In genomic region chr7:112206238-112207105, GRCh38 we compare ENCODE assay signal across 8 cellular contexts. TPM values are rescaled to one million over a fixed set of nuclear protein-coding genes. Genes with fewer than 3 reads are reported as not detected.
DNase-seq lines count a peak whose midpoint lies in the region; ATAC-seq lines count a peak whose summit lies in the region.

Gene DOCK4, minus strand, starts transcription at chr7:112206399. Its CDS starts 261 bp downstream, at chr7:112206138.
Gene ZNF277, plus strand, starts transcription at chr7:112206695. Its CDS starts 22 bp downstream, at chr7:112206717.

- DNase-seq in C1 segment of cervical spinal cord (lab: John Stamatoyannopoulos, UW), result peak; percentile 93 to 100 (median 99)
- peak; percentile 99 for DNase-seq in NCI-H526 treated with DMSO at 0.1 percent for 48 hours (lab: John Stamatoyannopoulos, UW)
- DNase-seq in activated CD4-positive, alpha-beta T cell treated with anti-CD3 and anti-CD28 coated beads, Interleukin-2, amount 10 ng/mL, durations not matched to agents 7 days and 5 days, result peak; percentile 99
- DNase-seq in dedifferentiated amniotic fluid mesenchymal stem cell (ENCODE audit: extremely low spot score), result peak; percentile 99
- peak; percentile 100 for DNase-seq in left kidney (ENCODE audit: low read depth, low spot score)
- peak; percentile 99 for DNase-seq in stimulated activated CD4-positive, alpha-beta T cell treated with anti-CD3 and anti-CD28 coated beads, Interleukin-1b, Interleukin-23, amount 100 ng/mL, for 48 hours

- CTCF ChIA-PET in activated CD4-positive, alpha-beta T cell treated with anti-CD3 and anti-CD28 coated beads, Interleukin-2, amount 10 ng/mL, durations not matched to agents 7 days and 5 days (lab: Charles Lee), result no interaction called here

- peaks cover 2% of the 10 kb centered on the region for H3K36me3 Mint-ChIP-seq in activated CD4-positive, alpha-beta T cell treated with anti-CD3 and anti-CD28 coated beads, Interleukin-2, amount 10 ng/mL, durations not matched to agents 7 days and 5 days (ENCODE audit: low read depth)

- H3K27ac Mint-ChIP-seq in activated CD4-positive, alpha-beta T cell treated with anti-CD3 and anti-CD28 coated beads, Interleukin-2, amount 10 ng/mL, durations not matched to agents 7 days and 5 days, result peak within 1 kb of the TSS; percentile 92

- peaks cover 33% of the 10 kb centered on the region for H3K4me1 Mint-ChIP-seq in activated CD4-positive, alpha-beta T cell treated with anti-CD3 and anti-CD28 coated beads, Interleukin-2, amount 10 ng/mL, durations not matched to agents 7 days and 5 days

- H3K27me3 Mint-ChIP-seq in activated CD4-positive, alpha-beta T cell treated with anti-CD3 and anti-CD28 coated beads, Interleukin-2, amount 10 ng/mL, durations not matched to agents 7 days and 5 days, result peaks cover 31% of the 10 kb centered on the region

- POLR2A ChIA-PET in activated CD4-positive, alpha-beta T cell treated with anti-CD3 and anti-CD28 coated beads, Interleukin-2, amount 10 ng/mL, durations not matched to agents 7 days and 5 days (lab: Charles Lee), result interaction anchor here (0.5 kb wide), 1 partner anchor 113 kb away, joined by 9 read pairs; no protein-coding TSS in a partner anchor

- H3K9me3 Mint-ChIP-seq in activated CD4-positive, alpha-beta T cell treated with anti-CD3 and anti-CD28 coated beads, Interleukin-2, amount 10 ng/mL, durations not matched to agents 7 days and 5 days, result no peaks in the 10 kb centered on the region

- H3K4me3 Mint-ChIP-seq in activated CD4-positive, alpha-beta T cell treated with anti-CD3 and anti-CD28 coated beads, Interleukin-2, amount 10 ng/mL, durations not matched to agents 7 days and 5 days, result peak within 1 kb of the TSS; percentile 90

- ATAC-seq in GM19351 (IDR thresholded peaks at IDR 0.05; ENCODE audit: unreplicated experiment) (peak; percentile 87), HG03520 (IDR thresholded peaks at IDR 0.05; ENCODE audit: unreplicated experiment) (peak; percentile 92)

RNA-seq across cellular contexts. Expression of gene DOCK4, which starts in this region (rescaled TPM):
- total RNA-seq in activated CD4-positive, alpha-beta T cell treated with anti-CD3 and anti-CD28 coated beads, Interleukin-2, amount 10 ng/mL, durations not matched to agents 7 days and 5 days, result under 1 TPM; 0.12 to 0.25 TPM

RNA-seq across cellular contexts. Expression of gene ZNF277, which starts in this region (rescaled TPM):
- 10 to 100 TPM; 21.2 to 21.5 TPM for total RNA-seq in activated CD4-positive, alpha-beta T cell treated with anti-CD3 and anti-CD28 coated beads, Interleukin-2, amount 10 ng/mL, durations not matched to agents 7 days and 5 days

Comparison
In these comparisons a context has a peak if more than half of its experiments do, and no peak if none do; other contexts are left out.
1. Peak in every context shown above with its lines: DNase-seq and ATAC-seq.